1 cellular context compared by ENCODE assay signal in genomic region chr19:1848399-1849131, GRCh38.
TF ChIP-seq lines count a peak whose summit lies in the region.

REXO1 (minus strand) TSS chr19:1848483; CDS start chr19:1848358, 125 bp downstream.

TF ChIP-seq in K562, 482 proteins besides CTCF, POLR2A, EP300 and RAD21 (continued from another document and continues in another):
- TF ChIP-seq ZNF23 (CRISPR knock-in tag; IDR thresholded peaks at IDR 0.05) (no peak), NR1H2 (CRISPR knock-in tag; IDR thresholded peaks at IDR 0.05) (no peak), U2AF1 (optimal IDR thresholded peaks at IDR 0.05; ENCODE audit: low read depth, low read length) (peak; percentile 26), CBFB (CRISPR knock-in tag; IDR thresholded peaks at IDR 0.05) (no peak), HEY1 (CRISPR knock-in tag; IDR thresholded peaks at IDR 0.05; ENCODE audit: borderline replicate concordance) (no peak), HNRNPH1 (optimal IDR thresholded peaks at IDR 0.05; ENCODE audit: low read depth, low read length) (no peak), ZBTB5 (IDR thresholded peaks at IDR 0.05) (no peak), ARNT (IDR thresholded peaks at IDR 0.05) (peak in 1 of 2 experiments; percentile 78; a peak in 1 of 4 replicates), FOXP1 (CRISPR knock-in tag; IDR thresholded peaks at IDR 0.05) (no peak), ZC3H8 (IDR thresholded peaks at IDR 0.05) (no peak), ESRRB (CRISPR knock-in tag; IDR thresholded peaks at IDR 0.05; ENCODE audit: borderline replicate concordance) (no peak), NFATC3 (IDR thresholded peaks at IDR 0.05) (no peak), NR3C1 (CRISPR knock-in tag; IDR thresholded peaks at IDR 0.05) (no peak), MAFK (IDR thresholded peaks at IDR 0.05; ENCODE audit: low read length) (no peak), ZFX (CRISPR knock-in tag; IDR thresholded peaks at IDR 0.05) (peak; percentile 51), ATF6 (CRISPR knock-in tag; IDR thresholded peaks at IDR 0.05) (0 out of 2 replicates have a peak, but pooled peaks have one; percentile 18), ARID3A (IDR thresholded peaks at IDR 0.05; ENCODE audit: borderline replicate concordance, low read depth, low read length) (peak; percentile 100), C11orf30 (IDR thresholded peaks at IDR 0.05; ENCODE audit: low read depth) (peak; percentile 99), NCOA2 (IDR thresholded peaks at IDR 0.05; ENCODE audit: partially characterized antibody in 2 of 2) (peak in 1 of 2 experiments; percentile 97), ZBTB33 (CRISPR knock-in tag; IDR thresholded peaks at IDR 0.05) (0 out of 2 replicates have a peak, but pooled peaks have one; percentile 13), GTF2B (IDR thresholded peaks at IDR 0.05; ENCODE audit: extremely low read depth, insufficient read length) (no peak), NCOA4 (IDR thresholded peaks at IDR 0.05; ENCODE audit: partially characterized antibody) (no peak), TGIF2 (CRISPR knock-in tag; IDR thresholded peaks at IDR 0.05) (no peak), SMAD4 (CRISPR knock-in tag; conservative IDR thresholded peaks at IDR 0.05) (peak; percentile 84; the same call in 1 of the 2 replicates), CBX1 (IDR thresholded peaks at IDR 0.05; ENCODE audit: low read depth) (peak; percentile 46; the same call in 1 of the 2 replicates), TFE3 (CRISPR knock-in tag; IDR thresholded peaks at IDR 0.05) (peak; percentile 1; the same call in 1 of the 2 replicates), RNF2 (IDR thresholded peaks at IDR 0.05) (0 out of 2 replicates have a peak, but pooled peaks have one; percentile 32), ZNF699 (CRISPR knock-in tag; IDR thresholded peaks at IDR 0.05; ENCODE audit: insufficient replicate concordance) (no peak), ZBTB7A (IDR thresholded peaks at IDR 0.05; ENCODE audit: borderline replicate concordance, control insufficient read depth, low read depth, low read length) (peak; percentile 47; the same call in 1 of the 2 replicates), MTA3 (IDR thresholded peaks at IDR 0.05; ENCODE audit: borderline replicate concordance) (peak; percentile 48; the same call in 1 of the 2 replicates), GTF2E2 (tag; IDR thresholded peaks at IDR 0.05) (peak; percentile 88; the same call in 1 of the 2 replicates), MAZ (CRISPR knock-in tag; conservative IDR thresholded peaks at IDR 0.05 in 1 of 2, IDR thresholded peaks at IDR 0.05 in 1 of 2) (peak; percentile 67 to 94), ZNF232 (CRISPR knock-in tag; IDR thresholded peaks at IDR 0.05) (no peak), MXI1 (IDR thresholded peaks at IDR 0.05; ENCODE audit: low read depth, low read length) (no peak), CUX1 (CRISPR knock-in tag; IDR thresholded peaks at IDR 0.05) (no peak), ZNF764 (CRISPR knock-in tag; IDR thresholded peaks at IDR 0.05; ENCODE audit: low read depth) (no peak), STAT5B (CRISPR knock-in tag; IDR thresholded peaks at IDR 0.05) (no peak), ZNF77 (CRISPR knock-in tag; IDR thresholded peaks at IDR 0.05) (no peak), RFX1 (IDR thresholded peaks at IDR 0.05) (no peak), ZNF695 (CRISPR knock-in tag; IDR thresholded peaks at IDR 0.05) (no peak), L3MBTL2 (IDR thresholded peaks at IDR 0.05) (peak; percentile 47), ARID1B (IDR thresholded peaks at IDR 0.05) (no peak), XRCC3 (IDR thresholded peaks at IDR 0.05) (no peak), NBN (IDR thresholded peaks at IDR 0.05; ENCODE audit: low read depth) (peak; percentile 83; the same call in 1 of the 2 replicates), ZNF586 (CRISPR knock-in tag; conservative IDR thresholded peaks at IDR 0.05) (no peak), ATF3 (IDR thresholded peaks at IDR 0.05) (no peak), ATF3 (CRISPR knock-in tag; conservative IDR thresholded peaks at IDR 0.05) (0 out of 2 replicates have a peak, but pooled peaks have one; percentile 30), CHD2 (IDR thresholded peaks at IDR 0.05; ENCODE audit: low read depth, low read length) (0 out of 2 replicates have a peak, but pooled peaks have one; percentile 15), GATAD2B (IDR thresholded peaks at IDR 0.05; ENCODE audit: borderline replicate concordance) (no peak), CHD4 (IDR thresholded peaks at IDR 0.05; ENCODE audit: insufficient read depth, insufficient replicate concordance, low read depth, low read length, poor library complexity, severe bottlenecking) (peak; percentile 80), ZBTB2 (IDR thresholded peaks at IDR 0.05) (no peak), ZFP30 (CRISPR knock-in tag; IDR thresholded peaks at IDR 0.05; ENCODE audit: borderline replicate concordance) (no peak), FOXK2 (conservative IDR thresholded peaks at IDR 0.05 in 1 of 2, IDR thresholded peaks at IDR 0.05 in 1 of 2; ENCODE audit: low read depth in 2 of 2) (0 out of 4 replicates have a peak, but pooled peaks have one; percentile 50 to 61), ZNF780A (CRISPR knock-in tag; IDR thresholded peaks at IDR 0.05) (no peak)
